29 cellular contexts compared by ENCODE assay signal in genomic region chr16:18943414-18943813, GRCh38. TPM values are rescaled to one million over a fixed set of nuclear protein-coding genes. Genes with fewer than 3 reads are reported as not detected.
"Had no signal": no experiment of that assay in that cellular context is flagged by ENCODE, and none has a peak within 500 bp of the region (broad histone marks: within the 10 kb centered on the region; RNA-seq: fewer than 3 reads in every experiment).

No MANE protein-coding gene starts in this region.

- H3K4me1 ChIP-seq: colonic mucosa had no signal

- H3K9me3 ChIP-seq: adrenal gland, body of pancreas, colonic mucosa had no signal

- ATAC-seq: activated CD4-positive, alpha-beta T cell treated with anti-CD3 and anti-CD28 coated beads for 36 hours; activated CD8-positive, alpha-beta memory T cell treated with anti-CD3 and anti-CD28 coated beads, Interleukin-2, amount 10 ng/mL, durations not matched to agents 7 days and 5 days; activated CD8-positive, alpha-beta T cell treated with anti-CD3 and anti-CD28 coated beads, Interleukin-2, amount 10 ng/mL, durations not matched to agents 7 days and 5 days; activated naive CD8-positive, alpha-beta T cell treated with anti-CD3 and anti-CD28 coated beads, Interleukin-2, amount 50 U/mL, for 24 hours; body of pancreas; esophagus mucosa had no signal

- H3K9me3 Mint-ChIP-seq: activated CD4-positive, alpha-beta memory T cell treated with anti-CD3 and anti-CD28 coated beads for 36 hours; activated CD4-positive, alpha-beta T cell treated with anti-CD3 and anti-CD28 coated beads, Interleukin-2, amount 10 ng/mL, durations not matched to agents 24 days and 14 days; activated naive CD4-positive, alpha-beta T cell treated with anti-CD3 and anti-CD28 coated beads for 36 hours; activated naive CD4-positive, alpha-beta T cell treated with anti-CD3 and anti-CD28 coated beads, Interleukin-2, amount 50 U/mL, for 24 hours; activated naive CD8-positive, alpha-beta T cell treated with anti-CD3 and anti-CD28 coated beads for 36 hours; activated naive CD8-positive, alpha-beta T cell treated with anti-CD3 and anti-CD28 coated beads, Interleukin-2, amount 50 U/mL, for 24 hours; dendritic cell treated with granulocyte-macrophage colony-stimulating factor and Interleukin-4, amounts not matched to agents 40 ng/mL and 50 ng/mL, for 4 days; endodermal cell had no signal

- H3K36me3 ChIP-seq: adrenal gland, colonic mucosa had no signal

- H3K4me3 Mint-ChIP-seq: activated CD4-positive, alpha-beta memory T cell treated with anti-CD3 and anti-CD28 coated beads for 36 hours; activated CD4-positive, alpha-beta T cell treated with anti-CD3 and anti-CD28 coated beads for 36 hours; activated CD4-positive, alpha-beta T cell treated with anti-CD3 and anti-CD28 coated beads, Interleukin-2, amount 10 ng/mL, durations not matched to agents 24 days and 14 days; activated CD8-positive, alpha-beta memory T cell treated with anti-CD3 and anti-CD28 coated beads, Interleukin-2, amount 10 ng/mL, durations not matched to agents 7 days and 5 days; activated CD8-positive, alpha-beta T cell treated with anti-CD3 and anti-CD28 coated beads, Interleukin-2, amount 10 ng/mL, durations not matched to agents 7 days and 5 days; activated naive CD4-positive, alpha-beta T cell treated with anti-CD3 and anti-CD28 coated beads for 36 hours; activated naive CD4-positive, alpha-beta T cell treated with anti-CD3 and anti-CD28 coated beads, Interleukin-2, amount 50 U/mL, for 24 hours; activated naive CD8-positive, alpha-beta T cell treated with anti-CD3 and anti-CD28 coated beads for 36 hours; activated naive CD8-positive, alpha-beta T cell treated with anti-CD3 and anti-CD28 coated beads, Interleukin-2, amount 50 U/mL, for 24 hours; dendritic cell treated with granulocyte-macrophage colony-stimulating factor and Interleukin-4, amounts not matched to agents 40 ng/mL and 50 ng/mL, for 4 days; endodermal cell had no signal

- H3K27me3 ChIP-seq: adrenal gland, body of pancreas, colonic mucosa, dorsolateral prefrontal cortex had no signal

- H3K4me3 ChIP-seq: adrenal gland, body of pancreas, colonic mucosa, dorsolateral prefrontal cortex had no signal

- H3K36me3 Mint-ChIP-seq: activated CD4-positive, alpha-beta memory T cell treated with anti-CD3 and anti-CD28 coated beads for 36 hours; activated CD8-positive, alpha-beta memory T cell treated with anti-CD3 and anti-CD28 coated beads, Interleukin-2, amount 10 ng/mL, durations not matched to agents 7 days and 5 days; activated naive CD4-positive, alpha-beta T cell treated with anti-CD3 and anti-CD28 coated beads, Interleukin-2, amount 50 U/mL, for 24 hours; activated naive CD8-positive, alpha-beta T cell treated with anti-CD3 and anti-CD28 coated beads for 36 hours had no signal

- H3K27ac ChIP-seq: adrenal gland, body of pancreas, colonic mucosa, dorsolateral prefrontal cortex had no signal

- DNase-seq: activated CD4-positive, alpha-beta memory T cell treated with anti-CD3 and anti-CD28 coated beads for 36 hours; activated CD4-positive, alpha-beta T cell treated with anti-CD3 and anti-CD28 coated beads for 36 hours; activated CD4-positive, alpha-beta T cell treated with anti-CD3 and anti-CD28 coated beads, Interleukin-2, amount 10 ng/mL, durations not matched to agents 24 days and 14 days; activated CD4-positive, CD25-positive, alpha-beta regulatory T cell; activated CD4-positive, CD25-positive, alpha-beta regulatory T cell treated with anti-CD3 and anti-CD28 coated beads, Interleukin-2, amount 50 U/mL, for 72 hours; activated CD8-positive, alpha-beta memory T cell treated with anti-CD3 and anti-CD28 coated beads, Interleukin-2, amount 10 ng/mL, durations not matched to agents 7 days and 5 days; activated CD8-positive, alpha-beta memory T cell treated with anti-CD3 and anti-CD28 coated beads, Interleukin-2, amount 50 U/mL, for 4 hours; activated CD8-positive, alpha-beta T cell treated with anti-CD3 and anti-CD28 coated beads, Interleukin-2, amount 10 ng/mL, durations not matched to agents 7 days and 5 days; activated naive CD4-positive, alpha-beta T cell treated with anti-CD3 and anti-CD28 coated beads for 36 hours; activated naive CD8-positive, alpha-beta T cell treated with anti-CD3 and anti-CD28 coated beads for 36 hours; activated naive CD8-positive, alpha-beta T cell treated with anti-CD3 and anti-CD28 coated beads, Interleukin-2, amount 50 U/mL, for 24 hours; activated T-cell treated with anti-CD3 and anti-CD28 coated beads, Interleukin-2, amount 50 U/mL, for 1 hour; activated T-cell treated with anti-CD3 and anti-CD28 coated beads, Interleukin-2, amount 50 U/mL, for 48 hours; adrenal gland; amygdala; aorta; body of pancreas; caudate nucleus; colonic mucosa; effector memory CD4-positive, alpha-beta T cell; endodermal cell; foreskin fibroblast; T-helper 1 cell; T-helper 2 cell had no signal

- H3K27ac Mint-ChIP-seq: activated CD4-positive, alpha-beta memory T cell treated with anti-CD3 and anti-CD28 coated beads for 36 hours; activated CD4-positive, alpha-beta T cell treated with anti-CD3 and anti-CD28 coated beads for 36 hours; activated CD4-positive, alpha-beta T cell treated with anti-CD3 and anti-CD28 coated beads, Interleukin-2, amount 10 ng/mL, durations not matched to agents 24 days and 14 days; activated CD8-positive, alpha-beta memory T cell treated with anti-CD3 and anti-CD28 coated beads, Interleukin-2, amount 10 ng/mL, durations not matched to agents 7 days and 5 days; activated CD8-positive, alpha-beta T cell treated with anti-CD3 and anti-CD28 coated beads, Interleukin-2, amount 10 ng/mL, durations not matched to agents 7 days and 5 days; activated naive CD4-positive, alpha-beta T cell treated with anti-CD3 and anti-CD28 coated beads for 36 hours; activated naive CD4-positive, alpha-beta T cell treated with anti-CD3 and anti-CD28 coated beads, Interleukin-2, amount 50 U/mL, for 24 hours; activated naive CD8-positive, alpha-beta T cell treated with anti-CD3 and anti-CD28 coated beads, Interleukin-2, amount 50 U/mL, for 24 hours; dendritic cell treated with granulocyte-macrophage colony-stimulating factor and Interleukin-4, amounts not matched to agents 40 ng/mL and 50 ng/mL, for 4 days; endodermal cell had no signal

- H3K27me3 Mint-ChIP-seq: activated CD4-positive, alpha-beta memory T cell treated with anti-CD3 and anti-CD28 coated beads for 36 hours; activated naive CD4-positive, alpha-beta T cell treated with anti-CD3 and anti-CD28 coated beads, Interleukin-2, amount 50 U/mL, for 24 hours; activated naive CD8-positive, alpha-beta T cell treated with anti-CD3 and anti-CD28 coated beads for 36 hours; activated naive CD8-positive, alpha-beta T cell treated with anti-CD3 and anti-CD28 coated beads, Interleukin-2, amount 50 U/mL, for 24 hours; dendritic cell treated with granulocyte-macrophage colony-stimulating factor and Interleukin-4, amounts not matched to agents 40 ng/mL and 50 ng/mL, for 4 days had no signal

RNA-seq across cellular contexts. Expression of gene TMC7, which starts 40.3 kb away (rescaled TPM):
- total RNA-seq: activated CD4-positive, alpha-beta memory T cell treated with anti-CD3 and anti-CD28 coated beads for 36 hours; activated CD4-positive, alpha-beta T cell treated with anti-CD3 and anti-CD28 coated beads for 36 hours; activated CD4-positive, alpha-beta T cell treated with anti-CD3 and anti-CD28 coated beads, Interleukin-2, amount 10 ng/mL, durations not matched to agents 24 days and 14 days; activated CD8-positive, alpha-beta memory T cell treated with anti-CD3 and anti-CD28 coated beads for 36 hours; activated CD8-positive, alpha-beta memory T cell treated with anti-CD3 and anti-CD28 coated beads, Interleukin-2, amount 10 ng/mL, durations not matched to agents 7 days and 5 days; activated CD8-positive, alpha-beta T cell treated with anti-CD3 and anti-CD28 coated beads, Interleukin-2, amount 10 ng/mL, durations not matched to agents 7 days and 5 days; activated naive CD4-positive, alpha-beta T cell treated with anti-CD3 and anti-CD28 coated beads for 36 hours; activated naive CD8-positive, alpha-beta T cell treated with anti-CD3 and anti-CD28 coated beads for 36 hours had no signal
